2 cellular contexts compared by ENCODE assay signal in the genomic region with DNA sequence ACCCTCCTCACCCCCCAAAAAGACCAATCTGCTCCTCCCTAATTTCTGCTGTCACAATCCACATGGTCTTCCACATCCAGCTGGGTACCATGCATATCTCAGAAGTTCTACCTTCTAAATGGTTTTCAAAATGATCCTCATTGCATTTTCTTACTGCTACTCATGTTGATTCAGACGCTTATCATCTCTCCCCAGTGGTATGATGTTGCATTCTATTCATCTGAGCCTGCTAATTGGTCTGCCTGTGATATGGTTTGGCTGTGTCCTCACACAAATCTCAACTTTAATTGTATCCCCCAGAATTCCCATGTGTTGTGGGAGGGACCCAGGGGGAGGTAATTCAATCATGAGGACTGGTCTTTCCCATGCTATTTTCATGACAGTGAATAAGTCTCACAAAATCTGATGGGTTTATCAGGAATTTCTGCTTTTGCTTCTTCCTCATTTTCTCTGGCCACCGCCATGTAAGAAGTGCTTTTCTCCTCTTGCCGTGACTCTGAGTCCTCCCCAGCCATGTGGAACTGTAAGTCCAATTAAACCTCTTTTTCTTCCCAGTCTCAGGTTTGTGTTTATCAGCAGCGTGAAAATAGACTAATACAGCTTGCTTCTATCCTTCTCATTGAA.
TF ChIP-seq lines count a peak whose summit lies in the region.

No MANE protein-coding gene starts in this region.

TF ChIP-seq in HEK293, 187 proteins besides CTCF, POLR2A, EP300 and RAD21 (continued from another document):
- TF ChIP-seq ZNF37A (tag by site-specific recombination; IDR thresholded peaks at IDR 0.05) (no peak), ZNF121 (tag by site-specific recombination; IDR thresholded peaks at IDR 0.05) (no peak), ZNF398 (tag by site-specific recombination; IDR thresholded peaks at IDR 0.05) (no peak), ZNF610 (tag by site-specific recombination; IDR thresholded peaks at IDR 0.05; ENCODE audit: borderline replicate concordance) (no peak), ZBTB17 (tag by site-specific recombination; IDR thresholded peaks at IDR 0.05) (no peak), SETDB1 (IDR thresholded peaks at IDR 0.05; ENCODE audit: insufficient read length, low read length) (peak; percentile 61)

TF ChIP-seq in K562, 482 proteins besides CTCF, POLR2A, EP300 and RAD21 (continued from another document):
- TF ChIP-seq CEBPZ (IDR thresholded peaks at IDR 0.05; ENCODE audit: borderline replicate concordance, low read depth, low read length) (no peak), ZNF121 (CRISPR knock-in tag; conservative IDR thresholded peaks at IDR 0.05) (no peak)
